9 cellular contexts compared by ENCODE assay signal in genomic region chr15:95259513-95259912, GRCh38.
A peak's percentile ranks its signal among the peaks of the same experiment; 100 is the strongest.
DNase-seq lines count a peak whose midpoint lies in the region; ATAC-seq and TF ChIP-seq lines count a peak whose summit lies in the region.
"Had no signal": no experiment of that assay in that cellular context is flagged by ENCODE, and none has a peak within 500 bp of the region (broad histone marks: within the 10 kb centered on the region; RNA-seq: fewer than 3 reads in every experiment).

No MANE protein-coding gene starts in this region.

- H3K36me3 Mint-ChIP-seq in activated naive CD8-positive, alpha-beta T cell treated with anti-CD3 and anti-CD28 coated beads for 36 hours, result no peaks in the 10 kb centered on the region
- H3K36me3 Mint-ChIP-seq: IgD-negative memory B cell had no signal

- H3K27ac ChIP-seq in C4-2B, result no peak overlapping the region

- H3K4me3 Mint-ChIP-seq in activated naive CD8-positive, alpha-beta T cell treated with anti-CD3 and anti-CD28 coated beads for 36 hours, result no peak overlapping the region
- H3K4me3 Mint-ChIP-seq: IgD-negative memory B cell had no signal

- H3K4me1 Mint-ChIP-seq in activated naive CD8-positive, alpha-beta T cell treated with anti-CD3 and anti-CD28 coated beads for 36 hours, result peaks cover 4% of the 10 kb centered on the region
- H3K4me1 Mint-ChIP-seq: IgD-negative memory B cell had no signal

- TF ChIP-seq CTCF in C4-2B (conservative IDR thresholded peaks at IDR 0.05), result peak; percentile 87
- TF ChIP-seq CTCF in LNCAP (IDR thresholded peaks at IDR 0.05), result peak; percentile 77

- intact Hi-C loops in cardiac septum (cut with DNase I), result loop anchor here (2.0 to 10.0 kb wide), 2 partner anchors 1085 to 1975 kb away; no protein-coding TSS in a partner anchor

- DNase-seq in SHP77 treated with DMSO at 0.1 percent for 48 hours (lab: John Stamatoyannopoulos, UW), result peak; percentile 42
- DNase-seq in activated naive CD8-positive, alpha-beta T cell treated with anti-CD3 and anti-CD28 coated beads for 36 hours, result peak; percentile 19
- DNase-seq in cardiac septum (ENCODE audit: low spot score), result peak; percentile 80
- peak; percentile 82 for DNase-seq in pulmonary artery endothelial cell (ENCODE audit: low read depth, low spot score)
- no peak for DNase-seq in cortex of kidney (lab: John Stamatoyannopoulos, UW)

- no peaks in the 10 kb centered on the region for H3K9me3 Mint-ChIP-seq in activated naive CD8-positive, alpha-beta T cell treated with anti-CD3 and anti-CD28 coated beads for 36 hours
- H3K9me3 Mint-ChIP-seq: IgD-negative memory B cell had no signal

- no peak overlapping the region for H3K27ac Mint-ChIP-seq in activated naive CD8-positive, alpha-beta T cell treated with anti-CD3 and anti-CD28 coated beads for 36 hours
- H3K27ac Mint-ChIP-seq: IgD-negative memory B cell had no signal

- peaks cover 56% of the 10 kb centered on the region for H3K27me3 Mint-ChIP-seq in activated naive CD8-positive, alpha-beta T cell treated with anti-CD3 and anti-CD28 coated beads for 36 hours
- H3K27me3 Mint-ChIP-seq: IgD-negative memory B cell had no signal

- peak; percentile 68 for ATAC-seq in GM19438 (IDR thresholded peaks at IDR 0.05; ENCODE audit: low read depth, unreplicated experiment)
